In the genomic region with DNA sequence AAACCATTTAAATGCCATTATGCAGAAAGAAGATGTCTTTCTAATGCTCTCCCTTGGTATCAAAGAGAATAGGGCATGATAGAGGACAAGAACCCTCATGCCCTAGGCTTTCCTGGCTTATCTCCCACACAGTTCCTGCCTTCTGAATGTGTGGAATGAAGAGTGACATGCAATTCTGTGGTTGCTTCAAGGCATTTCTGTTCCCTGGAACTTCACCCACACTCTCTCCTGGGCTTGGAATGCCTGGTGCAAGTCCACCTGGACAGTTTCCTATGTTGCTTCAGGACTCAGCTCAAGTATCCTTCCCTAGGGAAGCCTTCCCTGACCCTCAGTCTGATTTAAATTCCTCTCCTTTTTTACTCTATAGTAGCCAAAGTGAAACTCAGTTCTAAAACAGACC, we compare ENCODE assay signal across 25 cellular contexts. TPM values are rescaled to one million over a fixed set of nuclear protein-coding genes. Genes with fewer than 3 reads are reported as not detected.
DNase-seq lines count a peak whose midpoint lies in the region; ATAC-seq and TF ChIP-seq lines count a peak whose summit lies in the region.
"Had no signal": no experiment of that assay in that cellular context is flagged by ENCODE, and none has a peak within 500 bp of the region (broad histone marks: within the 10 kb centered on the region; RNA-seq: fewer than 3 reads in every experiment).

No MANE protein-coding gene starts in this region.

- intact Hi-C loops in activated T-helper 2 cell treated with anti-CD3 and anti-CD28 coated beads, Interferon-gamma antibody, Interleukin-2, Interleukin-4, amounts not matched to agents 10 μg/mL and 5 μg/mL and 100 μg/mL, durations not matched to agents 14 hours and 24 hours and 36 hours (cut with micrococcal nuclease), result no loop called here

- peaks cover 13% of the 10 kb centered on the region for H3K27me3 Mint-ChIP-seq in stimulated activated memory B cell treated with anti-CD40 and anti-IgM and Interleukin-4, amounts not matched to agents 10 μg/mL and 1 μg/mL and 100 μg/mL, for 72 hours
- peaks cover 11% of the 10 kb centered on the region for H3K27me3 Mint-ChIP-seq in nephron progenitor cell (ENCODE audit: low read depth, poor library complexity)
- peaks cover 22% of the 10 kb centered on the region for H3K27me3 Mint-ChIP-seq in activated T-helper 2 cell treated with anti-CD3 and anti-CD28 coated beads, Interferon-gamma antibody, Interleukin-2, Interleukin-4, amounts not matched to agents 10 μg/mL and 5 μg/mL and 100 μg/mL, durations not matched to agents 14 hours and 24 hours and 36 hours (ENCODE audit: low read depth)

- H3K4me3 Mint-ChIP-seq in stimulated activated memory B cell treated with anti-CD40 and anti-IgM and Interleukin-4, amounts not matched to agents 10 μg/mL and 1 μg/mL and 100 μg/mL, for 72 hours, result no peak overlapping the region
- no peak overlapping the region for H3K4me3 Mint-ChIP-seq in nephron progenitor cell
- no peak overlapping the region for H3K4me3 Mint-ChIP-seq in activated T-helper 2 cell treated with anti-CD3 and anti-CD28 coated beads, Interferon-gamma antibody, Interleukin-2, Interleukin-4, amounts not matched to agents 10 μg/mL and 5 μg/mL and 100 μg/mL, durations not matched to agents 14 hours and 24 hours and 36 hours (ENCODE audit: low read depth)
- H3K4me3 Mint-ChIP-seq: activated CD4-positive, alpha-beta T cell treated with anti-CD3 and anti-CD28 coated beads, Interleukin-2, amount 10 ng/mL, durations not matched to agents 24 days and 14 days; mesothelial cell of epicardium; neural crest cell; T-helper 1 cell treated with Interleukin-12 subunit alpha and Interleukin-12 subunit beta and Interleukin-4 antibody, amounts not matched to agents 30 μg/mL and 1 μg/mL, for 36 hours had no signal

- no peaks in the 10 kb centered on the region for H3K9me3 Mint-ChIP-seq in stimulated activated memory B cell treated with anti-CD40 and anti-IgM and Interleukin-4, amounts not matched to agents 10 μg/mL and 1 μg/mL and 100 μg/mL, for 72 hours
- peaks cover 6% of the 10 kb centered on the region for H3K9me3 Mint-ChIP-seq in nephron progenitor cell
- H3K9me3 Mint-ChIP-seq in activated T-helper 2 cell treated with anti-CD3 and anti-CD28 coated beads, Interferon-gamma antibody, Interleukin-2, Interleukin-4, amounts not matched to agents 10 μg/mL and 5 μg/mL and 100 μg/mL, durations not matched to agents 14 hours and 24 hours and 36 hours, result no peaks in the 10 kb centered on the region
- H3K9me3 Mint-ChIP-seq: activated CD4-positive, alpha-beta T cell treated with anti-CD3 and anti-CD28 coated beads, Interleukin-2, amount 10 ng/mL, durations not matched to agents 24 days and 14 days; mesothelial cell of epicardium; neural crest cell; T-helper 1 cell treated with Interleukin-12 subunit alpha and Interleukin-12 subunit beta and Interleukin-4 antibody, amounts not matched to agents 30 μg/mL and 1 μg/mL, for 36 hours had no signal

- H3K4me1 Mint-ChIP-seq in stimulated activated memory B cell treated with anti-CD40 and anti-IgM and Interleukin-4, amounts not matched to agents 10 μg/mL and 1 μg/mL and 100 μg/mL, for 72 hours, result peaks cover 6% of the 10 kb centered on the region
- H3K4me1 Mint-ChIP-seq in nephron progenitor cell, result peaks cover 17% of the 10 kb centered on the region
- no peaks in the 10 kb centered on the region for H3K4me1 Mint-ChIP-seq in activated T-helper 2 cell treated with anti-CD3 and anti-CD28 coated beads, Interferon-gamma antibody, Interleukin-2, Interleukin-4, amounts not matched to agents 10 μg/mL and 5 μg/mL and 100 μg/mL, durations not matched to agents 14 hours and 24 hours and 36 hours (ENCODE audit: low read depth)
- H3K4me1 Mint-ChIP-seq: activated CD4-positive, alpha-beta T cell treated with anti-CD3 and anti-CD28 coated beads, Interleukin-2, amount 10 ng/mL, durations not matched to agents 24 days and 14 days had no signal

- TF ChIP-seq CTCF in astrocyte of the cerebellum (IDR thresholded peaks at IDR 0.05; ENCODE audit: low read depth, low read length, missing control alignments) (no peak), nephron progenitor cell (IDR thresholded peaks at IDR 0.05) (no peak)

- no peaks in the 10 kb centered on the region for H3K36me3 Mint-ChIP-seq in stimulated activated memory B cell treated with anti-CD40 and anti-IgM and Interleukin-4, amounts not matched to agents 10 μg/mL and 1 μg/mL and 100 μg/mL, for 72 hours
- no peaks in the 10 kb centered on the region for H3K36me3 Mint-ChIP-seq in nephron progenitor cell (ENCODE audit: low read depth)
- no peaks in the 10 kb centered on the region for H3K36me3 Mint-ChIP-seq in activated T-helper 2 cell treated with anti-CD3 and anti-CD28 coated beads, Interferon-gamma antibody, Interleukin-2, Interleukin-4, amounts not matched to agents 10 μg/mL and 5 μg/mL and 100 μg/mL, durations not matched to agents 14 hours and 24 hours and 36 hours (ENCODE audit: low read depth)
- H3K36me3 Mint-ChIP-seq: mesothelial cell of epicardium had no signal

- DNase-seq in LHCN-M2 (ENCODE audit: low read depth) (peak; percentile 20), astrocyte of the cerebellum (ENCODE audit: low read depth) (peak; percentile 59), fibroblast of peridontal ligament (ENCODE audit: extremely low read depth) (peak; percentile 48), nephron progenitor cell (no peak), cerebellum (ENCODE audit: low spot score) (no peak)
- DNase-seq in activated T-helper 2 cell treated with anti-CD3 and anti-CD28 coated beads, Interferon-gamma antibody, Interleukin-2, Interleukin-4, amounts not matched to agents 10 μg/mL and 5 μg/mL and 100 μg/mL, durations not matched to agents 14 hours and 24 hours and 36 hours (ENCODE audit: low spot score), result no peak
- DNase-seq: activated CD4-positive, alpha-beta T cell treated with anti-CD3 and anti-CD28 coated beads, Interleukin-2, amount 10 ng/mL, durations not matched to agents 24 days and 14 days; activated effector memory CD4-positive, alpha-beta T cell treated with Interleukin-2 at 50 U/mL for 16 hours; AML-193; central memory CD4-positive, alpha-beta T cell; DND-41; left lung; NCI-H1436; NCI-H526 treated with DMSO at 0.1 percent for 48 hours; SIG-M5; small intestine; stimulated activated naive CD4-positive, alpha-beta T cell treated with Interleukin-2 at 50 U/mL for 16 hours; tibial artery had no signal

- no peak overlapping the region for H3K4me3 ChIP-seq in astrocyte of the cerebellum (ENCODE audit: low read depth, low read length)
- H3K4me3 ChIP-seq: esophagus muscularis mucosa, left lung, tibial artery had no signal

- H3K27ac Mint-ChIP-seq in stimulated activated memory B cell treated with anti-CD40 and anti-IgM and Interleukin-4, amounts not matched to agents 10 μg/mL and 1 μg/mL and 100 μg/mL, for 72 hours, result no peak overlapping the region
- no peak overlapping the region for H3K27ac Mint-ChIP-seq in nephron progenitor cell
- no peak overlapping the region for H3K27ac Mint-ChIP-seq in activated T-helper 2 cell treated with anti-CD3 and anti-CD28 coated beads, Interferon-gamma antibody, Interleukin-2, Interleukin-4, amounts not matched to agents 10 μg/mL and 5 μg/mL and 100 μg/mL, durations not matched to agents 14 hours and 24 hours and 36 hours
- H3K27ac Mint-ChIP-seq: activated CD4-positive, alpha-beta T cell treated with anti-CD3 and anti-CD28 coated beads, Interleukin-2, amount 10 ng/mL, durations not matched to agents 24 days and 14 days; mesothelial cell of epicardium; progenitor cell of endocrine pancreas; T-helper 1 cell treated with Interleukin-12 subunit alpha and Interleukin-12 subunit beta and Interleukin-4 antibody, amounts not matched to agents 30 μg/mL and 1 μg/mL, for 36 hours had no signal

- in situ Hi-C loops in astrocyte of the cerebellum (cut with HindIII; ENCODE audit: low sequenced_read_pairs), result no loop called here

- ATAC-seq in stimulated activated memory B cell treated with anti-CD40 and anti-IgM and Interleukin-4, amounts not matched to agents 10 μg/mL and 1 μg/mL and 100 μg/mL, for 72 hours, result peak; percentile 11
- ATAC-seq: left lung had no signal

RNA-seq across cellular contexts. Expression of gene DRD2, which starts 53.8 kb away (rescaled TPM):
- total RNA-seq in LHCN-M2 (2014; rRNA removed) (3.3 and 5.7 TPM in 2 replicates), cerebellum (0.54 TPM)
- polyA plus RNA-seq in LHCN-M2 (2012), result 1.1 TPM
- total RNA-seq in activated T-helper 2 cell treated with anti-CD3 and anti-CD28 coated beads, Interferon-gamma antibody, Interleukin-2, Interleukin-4, amounts not matched to agents 10 μg/mL and 5 μg/mL and 100 μg/mL, durations not matched to agents 14 hours and 24 hours and 36 hours, result 0.18 TPM in 1 of 2 replicates, not detected in the other
- total RNA-seq: activated CD4-positive, alpha-beta T cell treated with anti-CD3 and anti-CD28 coated beads, Interleukin-2, amount 10 ng/mL, durations not matched to agents 24 days and 14 days; left lung; OCI-LY7 had no signal

Comparison
In these comparisons a context has a peak if more than half of its experiments do, and no peak if none do; other contexts are left out.
1. DNase-seq: peak in LHCN-M2 (single experiment), astrocyte of the cerebellum (single experiment) and fibroblast of peridontal ligament (single experiment); none in nephron progenitor cell (single experiment), activated T-helper 2 cell treated with anti-CD3 and anti-CD28 coated beads, Interferon-gamma antibody, Interleukin-2, Interleukin-4, amounts not matched to agents 10 μg/mL and 5 μg/mL and 100 μg/mL, durations not matched to agents 14 hours and 24 hours and 36 hours (single experiment) and cerebellum (single experiment).